31 cellular contexts compared by ENCODE assay signal in the genomic region with DNA sequence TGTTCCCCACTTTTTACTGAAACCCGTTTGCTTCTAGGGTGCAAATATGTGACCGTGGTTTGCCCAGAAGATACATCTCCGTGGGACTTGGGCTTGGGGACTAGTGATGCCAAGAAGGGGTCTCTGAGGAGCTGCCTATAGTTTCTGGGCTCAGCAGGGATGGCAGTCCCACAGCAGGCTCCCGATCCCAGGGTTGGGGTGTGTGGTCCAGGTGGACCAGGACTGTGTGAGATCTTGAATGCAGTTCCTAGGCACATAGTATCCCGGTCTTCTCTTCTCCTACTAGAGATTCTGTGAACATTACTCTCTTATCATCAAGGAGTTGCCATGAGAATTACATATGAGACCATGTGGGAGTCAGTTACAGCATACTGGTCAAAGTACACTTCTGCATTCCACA.
DNase-seq lines count a peak whose midpoint lies in the region; FAIRE-seq and TF ChIP-seq lines count a peak whose summit lies in the region.
"Had no signal": no experiment of that assay in that cellular context is flagged by ENCODE, and none has a peak within 500 bp of the region (broad histone marks: within the 10 kb centered on the region; RNA-seq: fewer than 3 reads in every experiment).

No MANE protein-coding gene starts in this region.

- no peaks in the 10 kb centered on the region for H3K79me2 ChIP-seq in hepatocyte

- no peak for TF ChIP-seq CTCF in bronchial epithelial cell (IDR thresholded peaks at IDR 0.05; ENCODE audit: insufficient read depth, low read length, severe bottlenecking)
- no peak for TF ChIP-seq CTCF in hepatocyte (IDR thresholded peaks at IDR 0.05; ENCODE audit: poor library complexity)

- 85% methylated on average over 5 of the region's 5 CpGs for WGBS in hepatocyte (ENCODE audit: low lambda C conversion rate, missing lambda C conversion rate)

- H3K9me3 ChIP-seq in hepatocyte (ENCODE audit: low read depth) = no peaks in the 10 kb centered on the region
- H3K9me3 ChIP-seq: A549; BE2C; BLaER1; BLaER1 treated with 17β-estradiol and CSF1 and Interleukin-3, amounts not matched to agents 10 nM and 100 nM; Caco-2 had no signal

- H2AFZ ChIP-seq in hepatocyte = no peak overlapping the region

- no peak overlapping the region for H3K4me3 ChIP-seq in bronchial epithelial cell (ENCODE audit: low read depth, low read length)
- no peak overlapping the region for H3K4me3 ChIP-seq in hepatocyte
- H3K4me3 ChIP-seq: A549; BLaER1; BLaER1 treated with 17β-estradiol and CSF1 and Interleukin-3, amounts not matched to agents 10 nM and 100 nM had no signal

- H4K20me1 ChIP-seq in hepatocyte (ENCODE audit: insufficient read depth, poor library complexity, severe bottlenecking) = no peaks in the 10 kb centered on the region
- H4K20me1 ChIP-seq: BLaER1; BLaER1 treated with 17β-estradiol and CSF1 and Interleukin-3, amounts not matched to agents 10 nM and 100 nM had no signal

- H3K27me3 ChIP-seq in bronchial epithelial cell (ENCODE audit: control insufficient read depth, insufficient read depth, low read length) = no peaks in the 10 kb centered on the region
- H3K27me3 ChIP-seq in hepatocyte = no peaks in the 10 kb centered on the region
- H3K27me3 ChIP-seq: BE2C; BLaER1; BLaER1 treated with 17β-estradiol and CSF1 and Interleukin-3, amounts not matched to agents 10 nM and 100 nM had no signal

- no peak for DNase-seq in bronchial epithelial cell (ENCODE audit: low read depth)
- peak; percentile 21 for DNase-seq in hepatocyte (ENCODE audit: low spot score)
- DNase-seq in NCI-H2107 (lab: John Stamatoyannopoulos, UW) = no peak
- DNase-seq in hippocampal formation (lab: John Stamatoyannopoulos, UW) = no peak
- DNase-seq: 8988T; ACHN; AML-193; BE2C; C1 segment of cervical spinal cord; Caco-2; Calu3; CD4-positive, alpha-beta memory T cell; CD4-positive, alpha-beta T cell; CD4-positive, CD25-positive, alpha-beta regulatory T cell; CD8-positive, alpha-beta memory T cell; CD8-positive, alpha-beta T cell; COR-L47; DMS 273 treated with DMSO at 0.1 percent for 48 hours; DMS153; DMS53; DMS79; DMS79 treated with DMSO at 0.1 percent for 48 hours; DND-41; EL had no signal

- H3K4me2 ChIP-seq in hepatocyte = no peak overlapping the region
- H3K4me2 ChIP-seq: A549; BLaER1; BLaER1 treated with 17β-estradiol and CSF1 and Interleukin-3, amounts not matched to agents 10 nM and 100 nM had no signal

- H3K9me2 ChIP-seq in hepatocyte (replicated peaks; ENCODE audit: insufficient read depth) = no peaks in the 10 kb centered on the region

- H3K36me3 ChIP-seq in bronchial epithelial cell (ENCODE audit: control insufficient read depth, insufficient read depth, low read length) (no peaks in the 10 kb centered on the region), hepatocyte (replicated peaks; ENCODE audit: insufficient read depth, low read depth) (no peaks in the 10 kb centered on the region)
- H3K36me3 ChIP-seq: BE2C; BLaER1; BLaER1 treated with 17β-estradiol and CSF1 and Interleukin-3, amounts not matched to agents 10 nM and 100 nM had no signal

- peaks cover 3% of the 10 kb centered on the region for H3K4me1 ChIP-seq in hepatocyte (ENCODE audit: insufficient read depth)
- H3K4me1 ChIP-seq: A549, BE2C, BLaER1, Caco-2 had no signal

- H3K27ac ChIP-seq in hepatocyte = no peak overlapping the region
- H3K27ac ChIP-seq: 22Rv1; A549; BLaER1; BLaER1 treated with 17β-estradiol and CSF1 and Interleukin-3, amounts not matched to agents 10 nM and 100 nM; C4-2B had no signal

- FAIRE-seq in bronchial epithelial cell (lab: Jason Lieb, UNC) = peak; percentile 28
- FAIRE-seq: A204.1, A549, D721Med had no signal
